22 cellular contexts compared by ENCODE assay signal in genomic region chr5:12911156-12911555, GRCh38.
DNase-seq lines count a peak whose midpoint lies in the region; TF ChIP-seq lines count a peak whose summit lies in the region.
"Had no signal": no experiment of that assay in that cellular context is flagged by ENCODE, and none has a peak within 500 bp of the region (broad histone marks: within the 10 kb centered on the region; RNA-seq: fewer than 3 reads in every experiment).

No MANE protein-coding gene starts in this region.

- H3K27me3 Mint-ChIP-seq in MCF 10A (ENCODE audit: insufficient read depth, unreplicated experiment): no peaks in the 10 kb centered on the region
- H3K27me3 Mint-ChIP-seq: CD8-positive, alpha-beta memory T cell; IgD-negative memory B cell; T-helper 17 cell had no signal

- intact Hi-C loops in MCF 10A (cut with micrococcal nuclease) (no loop called here), mammary epithelial cell (cut with micrococcal nuclease) (no loop called here), PC-9 (cut with micrococcal nuclease; ENCODE audit: unreplicated experiment) (no loop called here)

- H3K9ac ChIP-seq in mammary epithelial cell (ENCODE audit: insufficient read depth, low read length): no peak overlapping the region

- DNase-seq in MCF 10A (ENCODE audit: unreplicated experiment): peak; percentile 9
- no peak for DNase-seq in mammary epithelial cell
- DNase-seq in OCI-M1 (lab: John Stamatoyannopoulos, UW): peak; percentile 44
- DNase-seq in fibroblast of villous mesenchyme (ENCODE audit: low read depth): peak; percentile 1
- DNase-seq in PC-9: no peak
- no peak for DNase-seq in DMS79 treated with DMSO at 0.1 percent for 48 hours (lab: John Stamatoyannopoulos, UW)
- no peak for DNase-seq in NCI-H2171 treated with DMSO at 0.1 percent for 48 hours (lab: John Stamatoyannopoulos, UW)
- no peak for DNase-seq in stimulated activated CD4-positive, alpha-beta T cell treated with anti-CD3 and anti-CD28 coated beads, Interleukin-4, amount 100 ng/mL, for 24 hours
- DNase-seq: Calu3; CD8-positive, alpha-beta memory T cell; EL; MG63; NCI-H1048; NCI-H1417 treated with DMSO at 0.1 percent for 48 hours; NCI-H187; NCI-H748 treated with DMSO at 0.1 percent for 48 hours; NK-92 treated with Interleukin-12 subunit alpha and Interleukin-12 subunit beta, amount 100 ng/mL, for 24 hours; Peyer's patch; T-helper 17 cell had no signal

- dilution Hi-C loops in mammary epithelial cell (cut with HindIII; ENCODE audit: low sequenced_read_pairs): no loop called here

- TF ChIP-seq CTCF in MCF 10A (IDR thresholded peaks at IDR 0.05; ENCODE audit: unreplicated experiment): no peak
- no peak for TF ChIP-seq CTCF in mammary epithelial cell (conservative IDR thresholded peaks at IDR 0.05 in 1 of 2, IDR thresholded peaks at IDR 0.05 in 1 of 2; ENCODE audit: extremely low read depth in 1 of 2, insufficient read depth in 1 of 2, low read depth in 1 of 2, low read length in 2 of 2)
- no peak for TF ChIP-seq CTCF in fibroblast of villous mesenchyme (IDR thresholded peaks at IDR 0.05; ENCODE audit: insufficient read depth, low read depth, low read length)
- TF ChIP-seq CTCF in PC-9 (conservative IDR thresholded peaks at IDR 0.05): no peak

- no peaks in the 10 kb centered on the region for H3K9me2 ChIP-seq in PC-9 (ENCODE audit: insufficient read depth)

- H3K4me2 ChIP-seq in mammary epithelial cell (ENCODE audit: insufficient read depth, low read depth, low read length) (no peak overlapping the region), PC-9 (no peak overlapping the region)

- no peaks in the 10 kb centered on the region for H3K4me1 ChIP-seq in mammary epithelial cell (ENCODE audit: insufficient read depth, low read length)
- no peaks in the 10 kb centered on the region for H3K4me1 ChIP-seq in PC-9 (replicated peaks; ENCODE audit: insufficient read depth)
- H3K4me1 ChIP-seq: HAP-1, Peyer's patch had no signal

- H3K36me3 ChIP-seq in mammary epithelial cell (ENCODE audit: insufficient read depth, low read length): no peaks in the 10 kb centered on the region
- no peaks in the 10 kb centered on the region for H3K36me3 ChIP-seq in PC-9 (ENCODE audit: low read depth)
- H3K36me3 ChIP-seq: HAP-1, MG63, Peyer's patch had no signal

- no peak overlapping the region for H3K4me3 Mint-ChIP-seq in MCF 10A (ENCODE audit: unreplicated experiment)
- H3K4me3 Mint-ChIP-seq: CD8-positive, alpha-beta memory T cell; IgD-negative memory B cell; T-helper 17 cell had no signal

- CTCF ChIA-PET in MCF 10A (lab: Yijun Ruan, JAX) (interaction anchor here (1.0 kb wide), 1 partner anchor 43 kb away, joined by 4 read pairs; no protein-coding TSS in a partner anchor), mammary epithelial cell (lab: Charles Lee; ENCODE audit: low non-redundant PET) (no interaction called here), PC-9 (lab: Charles Lee) (no interaction called here)

- H3K9me3 ChIP-seq in mammary epithelial cell (replicated peaks; ENCODE audit: insufficient read depth, low read length): no peaks in the 10 kb centered on the region
- no peaks in the 10 kb centered on the region for H3K9me3 ChIP-seq in PC-9 (ENCODE audit: insufficient read depth, low read depth)
- H3K9me3 ChIP-seq: HAP-1, MG63, Peyer's patch had no signal

- H3K36me3 Mint-ChIP-seq in MCF 10A (ENCODE audit: insufficient read depth, unreplicated experiment): no peaks in the 10 kb centered on the region
- H3K36me3 Mint-ChIP-seq: CD8-positive, alpha-beta memory T cell; IgD-negative memory B cell had no signal

- in situ Hi-C loops in mammary epithelial cell (cut with MboI; ENCODE audit: low sequenced_read_pairs in 2 of 2): no loop called here

- POLR2A ChIA-PET in MCF 10A (lab: Yijun Ruan, JAX): interaction anchor here (0.6 to 1.0 kb wide), 3 partner anchors 9 to 307 kb away, joined by 3 to 4 read pairs (median 3); no protein-coding TSS in a partner anchor
- POLR2A ChIA-PET in PC-9 (lab: Charles Lee; ENCODE audit: unreplicated experiment): no interaction called here

- peaks cover 13% of the 10 kb centered on the region for H3K4me1 Mint-ChIP-seq in MCF 10A (ENCODE audit: insufficient read depth, unreplicated experiment)
- H3K4me1 Mint-ChIP-seq: CD8-positive, alpha-beta memory T cell; T-helper 17 cell had no signal

- H3F3A ChIP-seq in PC-9 (ENCODE audit: insufficient read depth, low read depth): no peaks in the 10 kb centered on the region

- peaks cover 7% of the 10 kb centered on the region for H3K9me3 Mint-ChIP-seq in MCF 10A (ENCODE audit: unreplicated experiment)

- H4K20me1 ChIP-seq in mammary epithelial cell (ENCODE audit: insufficient read depth, low read length): no peaks in the 10 kb centered on the region
- no peaks in the 10 kb centered on the region for H4K20me1 ChIP-seq in PC-9 (ENCODE audit: insufficient read depth)

- no peak overlapping the region for H2AFZ ChIP-seq in mammary epithelial cell (ENCODE audit: low read depth, low read length)
- no peak overlapping the region for H2AFZ ChIP-seq in PC-9

- H3K27ac ChIP-seq in mammary epithelial cell (ENCODE audit: insufficient read depth, low read depth, low read length) (no peak overlapping the region), PC-9 (no peak overlapping the region)
- H3K27ac ChIP-seq: C4-2B, Peyer's patch had no signal

- H3K79me2 ChIP-seq in mammary epithelial cell (ENCODE audit: insufficient read depth, low read length): no peaks in the 10 kb centered on the region
- H3K79me2 ChIP-seq in PC-9 (ENCODE audit: low read depth): no peaks in the 10 kb centered on the region

- WGBS in mammary epithelial cell (ENCODE audit: low coverage, missing lambda C conversion rate): 48% methylated on average over 3 of the region's 4 CpGs

- peak overlapping the region; percentile 33 for H3K27ac Mint-ChIP-seq in MCF 10A (ENCODE audit: low read depth, unreplicated experiment)
- H3K27ac Mint-ChIP-seq: CD8-positive, alpha-beta memory T cell; IgD-negative memory B cell; T-helper 17 cell had no signal

- H3K27me3 ChIP-seq in mammary epithelial cell (ENCODE audit: insufficient read depth, low read length): no peaks in the 10 kb centered on the region
- no peaks in the 10 kb centered on the region for H3K27me3 ChIP-seq in PC-9 (ENCODE audit: insufficient read depth, low read depth)
- H3K27me3 ChIP-seq: Peyer's patch had no signal

- no TSS peak for BruUV-seq in MCF 10A (replicated peaks; lab: Mats Ljungman, UMichigan)
- BruUV-seq in mammary epithelial cell (replicated peaks; lab: Mats Ljungman, UMichigan): no TSS peak
- no TSS peak for BruUV-seq in PC-9 (replicated peaks; lab: Mats Ljungman, UMichigan)

- H3K4me3 ChIP-seq in mammary epithelial cell (replicated peaks in 1 of 3; ENCODE audit: insufficient read depth in 1 of 3, low read depth in 2 of 3, low read length in 3 of 3) (no peak overlapping the region), fibroblast of villous mesenchyme (ENCODE audit: low read depth, low read length) (no peak overlapping the region), PC-9 (no peak overlapping the region)
- H3K4me3 ChIP-seq: HAP-1, MG63, Peyer's patch had no signal

Comparison
In these comparisons a context has a peak if more than half of its experiments do, and no peak if none do; other contexts are left out.
1. DNase-seq: peak in MCF 10A (single experiment), OCI-M1 (single experiment) and fibroblast of villous mesenchyme (single experiment); none in mammary epithelial cell (single experiment), PC-9 (0 of 2), DMS79 treated with DMSO at 0.1 percent for 48 hours (single experiment), NCI-H2171 treated with DMSO at 0.1 percent for 48 hours (single experiment) and stimulated activated CD4-positive, alpha-beta T cell treated with anti-CD3 and anti-CD28 coated beads, Interleukin-4, amount 100 ng/mL, for 24 hours (single experiment).